8 cellular contexts compared by ENCODE assay signal in the genomic region with DNA sequence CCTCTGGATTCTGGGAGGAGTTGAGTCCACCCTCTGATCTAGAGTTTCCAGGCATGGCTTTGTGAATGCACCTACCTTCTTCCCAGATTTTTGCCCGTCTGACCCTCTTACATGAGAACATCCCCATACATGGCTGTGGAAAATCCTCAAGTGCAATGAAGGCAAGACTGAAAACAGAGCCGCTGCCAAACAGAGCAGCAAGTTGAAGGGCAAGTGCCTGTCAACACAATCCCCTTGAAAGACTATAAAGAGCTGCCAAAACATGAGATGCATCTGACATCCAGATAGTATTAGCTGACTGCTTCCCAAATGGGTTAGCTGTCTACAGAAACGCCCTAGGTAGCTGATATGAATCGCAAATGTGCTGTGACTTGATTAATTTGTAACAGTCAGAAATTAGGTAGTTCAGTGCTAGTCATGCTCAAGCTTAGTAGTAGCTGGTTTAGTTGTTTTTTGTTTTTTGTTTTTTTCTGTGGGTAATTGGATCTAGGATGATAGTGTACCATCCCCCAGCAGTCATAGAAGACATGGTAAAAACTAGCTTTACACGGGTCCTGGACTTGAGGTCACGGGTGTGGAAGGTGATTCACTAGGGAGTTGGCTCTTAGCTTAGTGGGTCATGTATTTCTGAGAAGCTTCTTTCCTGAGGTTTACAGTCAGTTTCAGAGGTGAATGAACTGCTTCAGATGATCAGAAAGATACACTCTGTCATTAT.
DNase-seq lines count a peak whose midpoint lies in the region; ATAC-seq and TF ChIP-seq lines count a peak whose summit lies in the region.
"Not testable (repeated sequence)": the region's sequence is repeated elsewhere in the genome, so short reads cannot be mapped to it uniquely, and the experiment has no call there.

No MANE protein-coding gene starts in this region.

- ATAC-seq in GM18867 (IDR thresholded peaks at IDR 0.05; ENCODE audit: unreplicated experiment): peak; percentile 22
- ATAC-seq in RWPE2 (ENCODE audit: low read depth): peak; percentile 81
- ATAC-seq in activated CD8-positive, alpha-beta T cell treated with anti-CD3 and anti-CD28 coated beads for 36 hours: peak; percentile 83
- ATAC-seq in activated naive CD8-positive, alpha-beta T cell treated with anti-CD3 and anti-CD28 coated beads, Interleukin-2, amount 10 ng/mL, durations not matched to agents 7 days and 5 days (ENCODE audit: low read depth): peak; percentile 87
- ATAC-seq in left cardiac atrium: peak; percentile 54 to 86
- peak; percentile 92 for ATAC-seq in omental fat pad (ENCODE audit: low FRiP score)

- intact Hi-C loops in activated CD8-positive, alpha-beta T cell treated with anti-CD3 and anti-CD28 coated beads for 36 hours (cut with micrococcal nuclease); left cardiac atrium (cut with DNase I); thyroid gland (cut with DNase I): not testable (repeated sequence)

- TF ChIP-seq POLR2A in thyroid gland (IDR thresholded peaks at IDR 0.05): not testable (repeated sequence)

- DNase-seq in RWPE2 (ENCODE audit: low spot score); activated CD8-positive, alpha-beta T cell treated with anti-CD3 and anti-CD28 coated beads for 36 hours; activated naive CD8-positive, alpha-beta T cell treated with anti-CD3 and anti-CD28 coated beads, Interleukin-2, amount 10 ng/mL, durations not matched to agents 7 days and 5 days; epithelial cell of prostate (ENCODE audit: low read depth, low spot score); left cardiac atrium; omental fat pad (ENCODE audit: low spot score): not testable (repeated sequence)
- peak; percentile 26 to 44 for DNase-seq in thyroid gland

- not testable (repeated sequence) for H3K27me3 Mint-ChIP-seq in activated CD8-positive, alpha-beta T cell treated with anti-CD3 and anti-CD28 coated beads for 36 hours; activated naive CD8-positive, alpha-beta T cell treated with anti-CD3 and anti-CD28 coated beads, Interleukin-2, amount 10 ng/mL, durations not matched to agents 7 days and 5 days

- H3K4me1 Mint-ChIP-seq in activated CD8-positive, alpha-beta T cell treated with anti-CD3 and anti-CD28 coated beads for 36 hours (ENCODE audit: low read depth): peaks cover 13% of the 10 kb centered on the region
- peaks cover 16% of the 10 kb centered on the region for H3K4me1 Mint-ChIP-seq in activated naive CD8-positive, alpha-beta T cell treated with anti-CD3 and anti-CD28 coated beads, Interleukin-2, amount 10 ng/mL, durations not matched to agents 7 days and 5 days

- not testable (repeated sequence) for H3K36me3 ChIP-seq in RWPE2 (ENCODE audit: low read depth); thyroid gland

- TF ChIP-seq CTCF in RWPE2 (IDR thresholded peaks at IDR 0.05; ENCODE audit: poor library complexity, severe bottlenecking); activated CD8-positive, alpha-beta T cell treated with anti-CD3 and anti-CD28 coated beads for 36 hours (IDR thresholded peaks at IDR 0.05); omental fat pad (IDR thresholded peaks at IDR 0.05); thyroid gland (IDR thresholded peaks at IDR 0.05): not testable (repeated sequence)

- H3K9me3 ChIP-seq in RWPE2 (ENCODE audit: severe bottlenecking); thyroid gland: not testable (repeated sequence)

- POLR2A ChIA-PET in activated CD8-positive, alpha-beta T cell treated with anti-CD3 and anti-CD28 coated beads for 36 hours (lab: Charles Lee); activated naive CD8-positive, alpha-beta T cell treated with anti-CD3 and anti-CD28 coated beads, Interleukin-2, amount 10 ng/mL, durations not matched to agents 7 days and 5 days (lab: Charles Lee): not testable (repeated sequence)

- H3K4me1 ChIP-seq in RWPE2 (ENCODE audit: insufficient read depth, poor library complexity, severe bottlenecking) (peaks cover 10% of the 10 kb centered on the region), thyroid gland (peaks cover 0 to 18% of the 10 kb centered on the region in 2 donors)

- peak overlapping the region; percentile 64 for H3K27ac Mint-ChIP-seq in activated CD8-positive, alpha-beta T cell treated with anti-CD3 and anti-CD28 coated beads for 36 hours
- H3K27ac Mint-ChIP-seq in activated naive CD8-positive, alpha-beta T cell treated with anti-CD3 and anti-CD28 coated beads, Interleukin-2, amount 10 ng/mL, durations not matched to agents 7 days and 5 days: peak overlapping the region; percentile 82

- H3K27me3 ChIP-seq in RWPE2 (ENCODE audit: insufficient read depth, poor library complexity, severe bottlenecking); thyroid gland: not testable (repeated sequence)

- H3K36me3 Mint-ChIP-seq in activated CD8-positive, alpha-beta T cell treated with anti-CD3 and anti-CD28 coated beads for 36 hours (ENCODE audit: low read depth); activated naive CD8-positive, alpha-beta T cell treated with anti-CD3 and anti-CD28 coated beads, Interleukin-2, amount 10 ng/mL, durations not matched to agents 7 days and 5 days: not testable (repeated sequence)

- H3K27ac ChIP-seq in RWPE2 (ENCODE audit: poor library complexity, severe bottlenecking) (peak overlapping the region; percentile 84), epithelial cell of prostate (peak overlapping the region; percentile 83), thyroid gland (peak overlapping the region in 2 of 3 donors; percentile 53 to 73)

- CTCF ChIA-PET in activated CD8-positive, alpha-beta T cell treated with anti-CD3 and anti-CD28 coated beads for 36 hours (lab: Charles Lee): not testable (repeated sequence)

- 32 to 44% methylated on average over 5 to 6 of the region's 6 CpGs for WGBS in thyroid gland, 2 donors

- not testable (repeated sequence) for H3K4me3 ChIP-seq in RWPE2 (ENCODE audit: severe bottlenecking); thyroid gland (replicated peaks in 1 of 3)

- H3K9me3 Mint-ChIP-seq in activated CD8-positive, alpha-beta T cell treated with anti-CD3 and anti-CD28 coated beads for 36 hours; activated naive CD8-positive, alpha-beta T cell treated with anti-CD3 and anti-CD28 coated beads, Interleukin-2, amount 10 ng/mL, durations not matched to agents 7 days and 5 days: not testable (repeated sequence)

- not testable (repeated sequence) for H3K4me3 Mint-ChIP-seq in activated CD8-positive, alpha-beta T cell treated with anti-CD3 and anti-CD28 coated beads for 36 hours
- peak overlapping the region; percentile 64 for H3K4me3 Mint-ChIP-seq in activated naive CD8-positive, alpha-beta T cell treated with anti-CD3 and anti-CD28 coated beads, Interleukin-2, amount 10 ng/mL, durations not matched to agents 7 days and 5 days

Comparison
In these comparisons a context has a peak if more than half of its experiments do, and no peak if none do; other contexts are left out.
1. ATAC-seq: peak in every context shown above with its lines; median percentile 92 in omental fat pad; 87 in activated naive CD8-positive, alpha-beta T cell treated with anti-CD3 and anti-CD28 coated beads, Interleukin-2, amount 10 ng/mL, durations not matched to agents 7 days and 5 days; 83 in activated CD8-positive, alpha-beta T cell treated with anti-CD3 and anti-CD28 coated beads for 36 hours; 81 in RWPE2; 70 in left cardiac atrium; 22 in GM18867.